ENCODE assay signal across 1 cellular context in the genomic region with DNA sequence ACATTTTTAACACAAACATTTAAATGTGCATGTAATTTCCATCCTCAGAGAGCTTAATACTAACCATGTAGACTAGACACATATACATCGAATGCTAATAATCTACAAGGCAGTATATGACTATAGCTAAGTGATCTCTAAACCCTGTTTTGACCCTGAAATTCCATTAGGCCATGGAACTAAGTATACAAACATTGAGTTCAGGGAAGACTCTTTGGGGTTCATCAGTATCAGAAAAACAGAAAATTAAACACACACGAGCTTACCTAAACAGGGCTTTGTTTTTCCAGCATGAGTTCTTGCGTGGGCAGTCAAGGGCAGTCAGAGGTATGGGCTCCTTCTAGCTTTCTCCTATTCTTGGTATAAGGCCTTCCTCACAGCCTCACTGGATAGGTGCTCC.
A peak's percentile ranks its signal among the peaks of the same experiment; 100 is the strongest.
TF ChIP-seq lines count a peak whose summit lies in the region.

No MANE protein-coding gene starts in this region.

TF ChIP-seq in HepG2, 621 proteins besides CTCF, POLR2A, EP300 and RAD21 (continued from another document and continues in another):
- TF ChIP-seq, protein P1, sequence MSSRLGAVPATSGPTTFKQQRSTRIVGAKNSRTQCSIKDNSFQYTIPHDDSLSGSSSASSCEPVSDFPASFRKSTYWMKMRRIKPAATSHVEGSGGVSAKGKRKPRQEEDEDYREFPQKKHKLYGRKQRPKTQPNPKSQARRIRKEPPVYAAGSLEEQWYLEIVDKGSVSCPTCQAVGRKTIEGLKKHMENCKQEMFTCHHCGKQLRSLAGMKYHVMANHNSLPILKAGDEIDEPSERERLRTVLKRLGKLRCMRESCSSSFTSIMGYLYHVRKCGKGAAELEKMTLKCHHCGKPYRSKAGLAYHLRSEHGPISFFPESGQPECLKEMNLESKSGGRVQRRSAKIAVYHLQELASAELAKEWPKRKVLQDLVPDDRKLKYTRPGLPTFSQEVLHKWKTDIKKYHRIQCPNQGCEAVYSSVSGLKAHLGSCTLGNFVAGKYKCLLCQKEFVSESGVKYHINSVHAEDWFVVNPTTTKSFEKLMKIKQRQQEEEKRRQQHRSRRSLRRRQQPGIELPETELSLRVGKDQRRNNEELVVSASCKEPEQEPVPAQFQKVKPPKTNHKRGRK (CRISPR knock-in tag; IDR thresholded peaks at IDR 0.05), result no peak
- TF ChIP-seq, protein P2, sequence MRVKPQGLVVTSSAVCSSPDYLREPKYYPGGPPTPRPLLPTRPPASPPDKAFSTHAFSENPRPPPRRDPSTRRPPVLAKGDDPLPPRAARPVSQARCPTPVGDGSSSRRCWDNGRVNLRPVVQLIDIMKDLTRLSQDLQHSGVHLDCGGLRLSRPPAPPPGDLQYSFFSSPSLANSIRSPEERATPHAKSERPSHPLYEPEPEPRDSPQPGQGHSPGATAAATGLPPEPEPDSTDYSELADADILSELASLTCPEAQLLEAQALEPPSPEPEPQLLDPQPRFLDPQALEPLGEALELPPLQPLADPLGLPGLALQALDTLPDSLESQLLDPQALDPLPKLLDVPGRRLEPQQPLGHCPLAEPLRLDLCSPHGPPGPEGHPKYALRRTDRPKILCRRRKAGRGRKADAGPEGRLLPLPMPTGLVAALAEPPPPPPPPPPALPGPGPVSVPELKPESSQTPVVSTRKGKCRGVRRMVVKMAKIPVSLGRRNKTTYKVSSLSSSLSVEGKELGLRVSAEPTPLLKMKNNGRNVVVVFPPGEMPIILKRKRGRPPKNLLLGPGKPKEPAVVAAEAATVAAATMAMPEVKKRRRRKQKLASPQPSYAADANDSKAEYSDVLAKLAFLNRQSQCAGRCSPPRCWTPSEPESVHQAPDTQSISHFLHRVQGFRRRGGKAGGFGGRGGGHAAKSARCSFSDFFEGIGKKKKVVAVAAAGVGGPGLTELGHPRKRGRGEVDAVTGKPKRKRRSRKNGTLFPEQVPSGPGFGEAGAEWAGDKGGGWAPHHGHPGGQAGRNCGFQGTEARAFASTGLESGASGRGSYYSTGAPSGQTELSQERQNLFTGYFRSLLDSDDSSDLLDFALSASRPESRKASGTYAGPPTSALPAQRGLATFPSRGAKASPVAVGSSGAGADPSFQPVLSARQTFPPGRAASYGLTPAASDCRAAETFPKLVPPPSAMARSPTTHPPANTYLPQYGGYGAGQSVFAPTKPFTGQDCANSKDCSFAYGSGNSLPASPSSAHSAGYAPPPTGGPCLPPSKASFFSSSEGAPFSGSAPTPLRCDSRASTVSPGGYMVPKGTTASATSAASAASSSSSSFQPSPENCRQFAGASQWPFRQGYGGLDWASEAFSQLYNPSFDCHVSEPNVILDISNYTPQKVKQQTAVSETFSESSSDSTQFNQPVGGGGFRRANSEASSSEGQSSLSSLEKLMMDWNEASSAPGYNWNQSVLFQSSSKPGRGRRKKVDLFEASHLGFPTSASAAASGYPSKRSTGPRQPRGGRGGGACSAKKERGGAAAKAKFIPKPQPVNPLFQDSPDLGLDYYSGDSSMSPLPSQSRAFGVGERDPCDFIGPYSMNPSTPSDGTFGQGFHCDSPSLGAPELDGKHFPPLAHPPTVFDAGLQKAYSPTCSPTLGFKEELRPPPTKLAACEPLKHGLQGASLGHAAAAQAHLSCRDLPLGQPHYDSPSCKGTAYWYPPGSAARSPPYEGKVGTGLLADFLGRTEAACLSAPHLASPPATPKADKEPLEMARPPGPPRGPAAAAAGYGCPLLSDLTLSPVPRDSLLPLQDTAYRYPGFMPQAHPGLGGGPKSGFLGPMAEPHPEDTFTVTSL (CRISPR knock-in tag; IDR thresholded peaks at IDR 0.05; ENCODE audit: borderline replicate concordance), result peak; percentile 53; the same call in 1 of the 2 replicates
- TF ChIP-seq ZC3H4 (CRISPR knock-in tag; IDR thresholded peaks at IDR 0.05; ENCODE audit: borderline replicate concordance) (no peak), TEAD3 (CRISPR knock-in tag; optimal IDR thresholded peaks at IDR 0.05; ENCODE audit: borderline replicate concordance) (peak; percentile 25), HNRNPH1 (optimal IDR thresholded peaks at IDR 0.05; ENCODE audit: low read depth, low read length) (no peak), CENPX (CRISPR knock-in tag; IDR thresholded peaks at IDR 0.05) (no peak), ZBTB1 (CRISPR knock-in tag; IDR thresholded peaks at IDR 0.05; ENCODE audit: borderline replicate concordance) (no peak), ZNF644 (CRISPR knock-in tag; IDR thresholded peaks at IDR 0.05; ENCODE audit: low read depth) (0 out of 2 replicates have a peak, but pooled peaks have one; percentile 9), PAF1 (CRISPR knock-in tag; IDR thresholded peaks at IDR 0.05) (no peak), ELF3 (CRISPR knock-in tag; IDR thresholded peaks at IDR 0.05) (peak; percentile 57; the same call in 1 of the 2 replicates), ZSCAN30 (CRISPR knock-in tag; IDR thresholded peaks at IDR 0.05) (no peak), TBX3 (IDR thresholded peaks at IDR 0.05; ENCODE audit: borderline replicate concordance) (no peak), TEAD2 (CRISPR knock-in tag; IDR thresholded peaks at IDR 0.05) (no peak), RNF2 (conservative IDR thresholded peaks at IDR 0.05; ENCODE audit: low read depth) (no peak), SOX13 (IDR thresholded peaks at IDR 0.05) (no peak), SOX13 (CRISPR knock-in tag; conservative IDR thresholded peaks at IDR 0.05 in 1 of 2, IDR thresholded peaks at IDR 0.05 in 1 of 2) (peak in 1 of 2 experiments; percentile 12; a peak in 1 of 4 replicates), CBX1 (IDR thresholded peaks at IDR 0.05; ENCODE audit: low read depth) (no peak), ZFP90 (CRISPR knock-in tag; IDR thresholded peaks at IDR 0.05; ENCODE audit: borderline replicate concordance) (no peak), ZMYM4 (CRISPR knock-in tag; IDR thresholded peaks at IDR 0.05) (peak; percentile 51)
- TF ChIP-seq, protein P3, sequence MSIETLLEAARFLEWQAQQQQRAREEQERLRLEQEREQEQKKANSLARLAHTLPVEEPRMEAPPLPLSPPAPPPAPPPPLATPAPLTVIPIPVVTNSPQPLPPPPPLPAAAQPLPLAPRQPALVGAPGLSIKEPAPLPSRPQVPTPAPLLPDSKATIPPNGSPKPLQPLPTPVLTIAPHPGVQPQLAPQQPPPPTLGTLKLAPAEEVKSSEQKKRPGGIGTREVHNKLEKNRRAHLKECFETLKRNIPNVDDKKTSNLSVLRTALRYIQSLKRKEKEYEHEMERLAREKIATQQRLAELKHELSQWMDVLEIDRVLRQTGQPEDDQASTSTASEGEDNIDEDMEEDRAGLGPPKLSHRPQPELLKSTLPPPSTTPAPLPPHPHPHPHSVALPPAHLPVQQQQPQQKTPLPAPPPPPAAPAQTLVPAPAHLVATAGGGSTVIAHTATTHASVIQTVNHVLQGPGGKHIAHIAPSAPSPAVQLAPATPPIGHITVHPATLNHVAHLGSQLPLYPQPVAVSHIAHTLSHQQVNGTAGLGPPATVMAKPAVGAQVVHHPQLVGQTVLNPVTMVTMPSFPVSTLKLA (IDR thresholded peaks at IDR 0.05), result no peak
- TF ChIP-seq, protein P4, sequence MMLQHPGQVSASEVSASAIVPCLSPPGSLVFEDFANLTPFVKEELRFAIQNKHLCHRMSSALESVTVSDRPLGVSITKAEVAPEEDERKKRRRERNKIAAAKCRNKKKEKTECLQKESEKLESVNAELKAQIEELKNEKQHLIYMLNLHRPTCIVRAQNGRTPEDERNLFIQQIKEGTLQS (CRISPR knock-in tag; IDR thresholded peaks at IDR 0.05), result no peak
- TF ChIP-seq, protein P5, sequence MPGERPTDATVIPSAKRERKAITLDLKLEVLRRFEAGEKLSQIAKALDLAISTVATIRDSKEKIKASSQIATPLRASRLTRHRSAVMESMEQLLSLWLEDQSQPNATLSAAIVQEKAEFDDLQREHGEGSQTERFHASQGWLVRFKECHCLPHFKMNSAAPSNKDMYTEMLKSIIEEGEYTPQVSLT (CRISPR knock-in tag; IDR thresholded peaks at IDR 0.05; ENCODE audit: borderline replicate concordance, low read depth), result no peak
- TF ChIP-seq, protein P6, sequence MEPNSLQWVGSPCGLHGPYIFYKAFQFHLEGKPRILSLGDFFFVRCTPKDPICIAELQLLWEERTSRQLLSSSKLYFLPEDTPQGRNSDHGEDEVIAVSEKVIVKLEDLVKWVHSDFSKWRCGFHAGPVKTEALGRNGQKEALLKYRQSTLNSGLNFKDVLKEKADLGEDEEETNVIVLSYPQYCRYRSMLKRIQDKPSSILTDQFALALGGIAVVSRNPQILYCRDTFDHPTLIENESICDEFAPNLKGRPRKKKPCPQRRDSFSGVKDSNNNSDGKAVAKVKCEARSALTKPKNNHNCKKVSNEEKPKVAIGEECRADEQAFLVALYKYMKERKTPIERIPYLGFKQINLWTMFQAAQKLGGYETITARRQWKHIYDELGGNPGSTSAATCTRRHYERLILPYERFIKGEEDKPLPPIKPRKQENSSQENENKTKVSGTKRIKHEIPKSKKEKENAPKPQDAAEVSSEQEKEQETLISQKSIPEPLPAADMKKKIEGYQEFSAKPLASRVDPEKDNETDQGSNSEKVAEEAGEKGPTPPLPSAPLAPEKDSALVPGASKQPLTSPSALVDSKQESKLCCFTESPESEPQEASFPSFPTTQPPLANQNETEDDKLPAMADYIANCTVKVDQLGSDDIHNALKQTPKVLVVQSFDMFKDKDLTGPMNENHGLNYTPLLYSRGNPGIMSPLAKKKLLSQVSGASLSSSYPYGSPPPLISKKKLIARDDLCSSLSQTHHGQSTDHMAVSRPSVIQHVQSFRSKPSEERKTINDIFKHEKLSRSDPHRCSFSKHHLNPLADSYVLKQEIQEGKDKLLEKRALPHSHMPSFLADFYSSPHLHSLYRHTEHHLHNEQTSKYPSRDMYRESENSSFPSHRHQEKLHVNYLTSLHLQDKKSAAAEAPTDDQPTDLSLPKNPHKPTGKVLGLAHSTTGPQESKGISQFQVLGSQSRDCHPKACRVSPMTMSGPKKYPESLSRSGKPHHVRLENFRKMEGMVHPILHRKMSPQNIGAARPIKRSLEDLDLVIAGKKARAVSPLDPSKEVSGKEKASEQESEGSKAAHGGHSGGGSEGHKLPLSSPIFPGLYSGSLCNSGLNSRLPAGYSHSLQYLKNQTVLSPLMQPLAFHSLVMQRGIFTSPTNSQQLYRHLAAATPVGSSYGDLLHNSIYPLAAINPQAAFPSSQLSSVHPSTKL (CRISPR knock-in tag; IDR thresholded peaks at IDR 0.05), result peak; percentile 73
- TF ChIP-seq, protein P7, sequence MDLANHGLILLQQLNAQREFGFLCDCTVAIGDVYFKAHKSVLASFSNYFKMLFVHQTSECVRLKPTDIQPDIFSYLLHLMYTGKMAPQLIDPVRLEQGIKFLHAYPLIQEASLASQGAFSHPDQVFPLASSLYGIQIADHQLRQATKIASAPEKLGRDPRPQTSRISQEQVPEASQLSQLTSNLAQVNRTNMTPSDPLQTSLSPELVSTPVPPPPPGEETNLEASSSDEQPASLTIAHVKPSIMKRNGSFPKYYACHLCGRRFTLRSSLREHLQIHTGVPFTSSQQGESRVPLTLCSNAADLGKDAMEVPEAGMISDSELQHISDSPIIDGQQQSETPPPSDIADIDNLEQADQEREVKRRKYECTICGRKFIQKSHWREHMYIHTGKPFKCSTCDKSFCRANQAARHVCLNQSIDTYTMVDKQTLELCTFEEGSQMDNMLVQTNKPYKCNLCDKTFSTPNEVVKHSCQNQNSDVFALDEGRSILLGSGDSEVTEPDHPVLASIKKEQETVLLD (CRISPR knock-in tag; IDR thresholded peaks at IDR 0.05; ENCODE audit: low read depth), result no peak
- TF ChIP-seq, protein P8, sequence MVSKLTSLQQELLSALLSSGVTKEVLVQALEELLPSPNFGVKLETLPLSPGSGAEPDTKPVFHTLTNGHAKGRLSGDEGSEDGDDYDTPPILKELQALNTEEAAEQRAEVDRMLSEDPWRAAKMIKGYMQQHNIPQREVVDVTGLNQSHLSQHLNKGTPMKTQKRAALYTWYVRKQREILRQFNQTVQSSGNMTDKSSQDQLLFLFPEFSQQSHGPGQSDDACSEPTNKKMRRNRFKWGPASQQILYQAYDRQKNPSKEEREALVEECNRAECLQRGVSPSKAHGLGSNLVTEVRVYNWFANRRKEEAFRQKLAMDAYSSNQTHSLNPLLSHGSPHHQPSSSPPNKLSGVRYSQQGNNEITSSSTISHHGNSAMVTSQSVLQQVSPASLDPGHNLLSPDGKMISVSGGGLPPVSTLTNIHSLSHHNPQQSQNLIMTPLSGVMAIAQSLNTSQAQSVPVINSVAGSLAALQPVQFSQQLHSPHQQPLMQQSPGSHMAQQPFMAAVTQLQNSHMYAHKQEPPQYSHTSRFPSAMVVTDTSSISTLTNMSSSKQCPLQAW (CRISPR knock-in tag; IDR thresholded peaks at IDR 0.05), result peak; percentile 43; the same call in 1 of the 2 replicates
- TF ChIP-seq, protein P9, sequence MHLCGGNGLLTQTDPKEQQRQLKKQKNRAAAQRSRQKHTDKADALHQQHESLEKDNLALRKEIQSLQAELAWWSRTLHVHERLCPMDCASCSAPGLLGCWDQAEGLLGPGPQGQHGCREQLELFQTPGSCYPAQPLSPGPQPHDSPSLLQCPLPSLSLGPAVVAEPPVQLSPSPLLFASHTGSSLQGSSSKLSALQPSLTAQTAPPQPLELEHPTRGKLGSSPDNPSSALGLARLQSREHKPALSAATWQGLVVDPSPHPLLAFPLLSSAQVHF (CRISPR knock-in tag; IDR thresholded peaks at IDR 0.05), result no peak
- TF ChIP-seq, protein P10, sequence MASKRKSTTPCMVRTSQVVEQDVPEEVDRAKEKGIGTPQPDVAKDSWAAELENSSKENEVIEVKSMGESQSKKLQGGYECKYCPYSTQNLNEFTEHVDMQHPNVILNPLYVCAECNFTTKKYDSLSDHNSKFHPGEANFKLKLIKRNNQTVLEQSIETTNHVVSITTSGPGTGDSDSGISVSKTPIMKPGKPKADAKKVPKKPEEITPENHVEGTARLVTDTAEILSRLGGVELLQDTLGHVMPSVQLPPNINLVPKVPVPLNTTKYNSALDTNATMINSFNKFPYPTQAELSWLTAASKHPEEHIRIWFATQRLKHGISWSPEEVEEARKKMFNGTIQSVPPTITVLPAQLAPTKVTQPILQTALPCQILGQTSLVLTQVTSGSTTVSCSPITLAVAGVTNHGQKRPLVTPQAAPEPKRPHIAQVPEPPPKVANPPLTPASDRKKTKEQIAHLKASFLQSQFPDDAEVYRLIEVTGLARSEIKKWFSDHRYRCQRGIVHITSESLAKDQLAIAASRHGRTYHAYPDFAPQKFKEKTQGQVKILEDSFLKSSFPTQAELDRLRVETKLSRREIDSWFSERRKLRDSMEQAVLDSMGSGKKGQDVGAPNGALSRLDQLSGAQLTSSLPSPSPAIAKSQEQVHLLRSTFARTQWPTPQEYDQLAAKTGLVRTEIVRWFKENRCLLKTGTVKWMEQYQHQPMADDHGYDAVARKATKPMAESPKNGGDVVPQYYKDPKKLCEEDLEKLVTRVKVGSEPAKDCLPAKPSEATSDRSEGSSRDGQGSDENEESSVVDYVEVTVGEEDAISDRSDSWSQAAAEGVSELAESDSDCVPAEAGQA (IDR thresholded peaks at IDR 0.05; ENCODE audit: low read depth), result no peak
- TF ChIP-seq, protein P10 (CRISPR knock-in tag; IDR thresholded peaks at IDR 0.05; ENCODE audit: borderline replicate concordance), result no peak
